ENCODE assay signal across 9 cellular contexts in genomic region chr11:96393753-96394348, GRCh38. TPM values are rescaled to one million over a fixed set of nuclear protein-coding genes. Genes with fewer than 3 reads are reported as not detected.
DNase-seq lines count a peak whose midpoint lies in the region; ATAC-seq and TF ChIP-seq lines count a peak whose summit lies in the region.
"Had no signal": no experiment of that assay in that cellular context is flagged by ENCODE, and none has a peak within 500 bp of the region (broad histone marks: within the 10 kb centered on the region; RNA-seq: fewer than 3 reads in every experiment).

No MANE protein-coding gene starts in this region.

- TF ChIP-seq CTCF in body of pancreas (IDR thresholded peaks at IDR 0.05) (peak in 6 of 7 experiments; percentile 50 to 68 (median 62)), liver (IDR thresholded peaks at IDR 0.05; ENCODE audit: low read depth, low read length, missing input control) (peak; percentile 58)

- TF ChIP-seq POLR2A in body of pancreas (IDR thresholded peaks at IDR 0.05), result no peak

- no peaks in the 10 kb centered on the region for H3K9me3 Mint-ChIP-seq in stimulated activated effector memory CD8-positive, alpha-beta T cell treated with anti-CD3 and anti-CD28 coated beads, Interleukin-12 subunit alpha, Interleukin-12 subunit beta, amount 100 ng/mL, for 72 hours
- H3K9me3 Mint-ChIP-seq: central memory CD8-positive, alpha-beta T cell had no signal

- H3K4me1 Mint-ChIP-seq in stimulated activated effector memory CD8-positive, alpha-beta T cell treated with anti-CD3 and anti-CD28 coated beads, Interleukin-12 subunit alpha, Interleukin-12 subunit beta, amount 100 ng/mL, for 72 hours, result peaks cover 22% of the 10 kb centered on the region

- 6 to 13% methylated on average over 1 of the region's 1 CpG for WGBS in body of pancreas, 2 donors
- 19% methylated on average over 1 of the region's 1 CpG for WGBS in liver

- intact Hi-C loops in body of pancreas (cut with DNase I), result no loop called here

- H3K36me3 Mint-ChIP-seq in stimulated activated effector memory CD8-positive, alpha-beta T cell treated with anti-CD3 and anti-CD28 coated beads, Interleukin-12 subunit alpha, Interleukin-12 subunit beta, amount 100 ng/mL, for 72 hours, result peaks cover 6% of the 10 kb centered on the region

- H3K4me1 ChIP-seq in body of pancreas (peaks cover 3% of the 10 kb centered on the region), liver (ENCODE audit: control insufficient read depth in 4 of 4, insufficient read depth in 4 of 4, low read length in 3 of 4) (peaks cover 0 to 9% (median 7%) of the 10 kb centered on the region in 4 donors)

- no peak overlapping the region for H3K4me3 ChIP-seq in body of pancreas
- no peak overlapping the region for H3K4me3 ChIP-seq in liver (ENCODE audit: low read depth in 1 of 3, low read length in 3 of 3)

- peak; percentile 79 to 86 for TF ChIP-seq RAD21 in liver (IDR thresholded peaks at IDR 0.05)

- H3K27ac ChIP-seq in body of pancreas (no peak overlapping the region), liver (ENCODE audit: low read depth in 1 of 2, low read length in 2 of 2) (no peak overlapping the region)

- no peaks in the 10 kb centered on the region for H3K27me3 ChIP-seq in body of pancreas
- H3K27me3 ChIP-seq in liver (ENCODE audit: control insufficient read depth in 4 of 4, insufficient read depth in 4 of 4, low read length in 3 of 4), result no peaks in the 10 kb centered on the region

- DNase-seq in A172 (ENCODE audit: low spot score), result peak; percentile 22
- DNase-seq in GM04503 (ENCODE audit: low read depth), result peak; percentile 5
- peak; percentile 49 for DNase-seq in NCI-H1105 treated with DMSO at 0.1 percent for 48 hours (lab: John Stamatoyannopoulos, UW)
- DNase-seq in body of pancreas, result no peak
- DNase-seq in stimulated activated effector memory CD8-positive, alpha-beta T cell treated with anti-CD3 and anti-CD28 coated beads, Interleukin-12 subunit alpha, Interleukin-12 subunit beta, amount 100 ng/mL, for 72 hours (ENCODE audit: low spot score in 2 of 2), result no peak
- DNase-seq in activated CD8-positive, alpha-beta memory T cell treated with anti-CD3 and anti-CD28 coated beads for 24 hours, result no peak

- H3K4me3 Mint-ChIP-seq in stimulated activated effector memory CD8-positive, alpha-beta T cell treated with anti-CD3 and anti-CD28 coated beads, Interleukin-12 subunit alpha, Interleukin-12 subunit beta, amount 100 ng/mL, for 72 hours, result no peak overlapping the region
- H3K4me3 Mint-ChIP-seq: central memory CD8-positive, alpha-beta T cell had no signal

- ATAC-seq in body of pancreas, result no peak
- ATAC-seq in stimulated activated effector memory CD8-positive, alpha-beta T cell treated with anti-CD3 and anti-CD28 coated beads, Interleukin-12 subunit alpha, Interleukin-12 subunit beta, amount 100 ng/mL, for 72 hours, result no peak
- ATAC-seq in GM19328 (IDR thresholded peaks at IDR 0.05; ENCODE audit: unreplicated experiment), result no peak

- no peak overlapping the region for H3K27ac Mint-ChIP-seq in stimulated activated effector memory CD8-positive, alpha-beta T cell treated with anti-CD3 and anti-CD28 coated beads, Interleukin-12 subunit alpha, Interleukin-12 subunit beta, amount 100 ng/mL, for 72 hours

- H3K9me3 ChIP-seq in body of pancreas (no peaks in the 10 kb centered on the region), liver (ENCODE audit: control insufficient read depth in 4 of 4, low read length in 3 of 4) (no peaks in the 10 kb centered on the region)

- H3K36me3 ChIP-seq in body of pancreas (replicated peaks in 1 of 2; ENCODE audit: insufficient read depth in 1 of 2, low read depth in 2 of 2) (no peaks in the 10 kb centered on the region), liver (ENCODE audit: control insufficient read depth in 4 of 4, insufficient read depth in 3 of 4, low read depth in 1 of 4, low read length in 3 of 4) (no peaks in the 10 kb centered on the region)

- H3K9ac ChIP-seq in liver (ENCODE audit: low read depth in 1 of 2, low read length in 2 of 2), result no peak overlapping the region

TF ChIP-seq in liver, 16 proteins besides CTCF, POLR2A, EP300 and RAD21:
- no peak for TF ChIP-seq ATF3 (IDR thresholded peaks at IDR 0.05)
- TF ChIP-seq HNF4G (IDR thresholded peaks at IDR 0.05), result no peak
- TF ChIP-seq REST (IDR thresholded peaks at IDR 0.05), result no peak
- no peak for TF ChIP-seq EGR1 (IDR thresholded peaks at IDR 0.05; ENCODE audit: low read depth in 2 of 2)
- no peak for TF ChIP-seq RXRA (IDR thresholded peaks at IDR 0.05)
- no peak for TF ChIP-seq YY1 (IDR thresholded peaks at IDR 0.05)
- TF ChIP-seq ZBTB33 (IDR thresholded peaks at IDR 0.05), result no peak
- TF ChIP-seq TAF1 (conservative IDR thresholded peaks at IDR 0.05), result no peak
- TF ChIP-seq JUND (IDR thresholded peaks at IDR 0.05), result no peak
- no peak for TF ChIP-seq FOXA1 (IDR thresholded peaks at IDR 0.05)
- TF ChIP-seq FOXA2 (IDR thresholded peaks at IDR 0.05), result no peak
- no peak for TF ChIP-seq HNF4A (conservative IDR thresholded peaks at IDR 0.05)
- no peak for TF ChIP-seq MAX (IDR thresholded peaks at IDR 0.05)
- no peak for TF ChIP-seq GABPA (IDR thresholded peaks at IDR 0.05 in 1 of 2, conservative IDR thresholded peaks at IDR 0.05 in 1 of 2)
- TF ChIP-seq SP1 (IDR thresholded peaks at IDR 0.05), result no peak
- no peak for TF ChIP-seq NR2F2 (IDR thresholded peaks at IDR 0.05)

RNA-seq across cellular contexts. Expression of gene JRKL, which starts 4.0 kb away (rescaled TPM):
- 5.9 and 7.8 TPM in 2 replicates for total RNA-seq in A172 (2014; rRNA removed; shearing (Covaris generic))
- total RNA-seq in body of pancreas (1 to 10 TPM in 1 of 2 donors, under 1 TPM in 1; 0.66 to 6.0 TPM), liver (1 to 10 TPM; 1.9 to 3.8 TPM)
- 1 to 10 TPM; 1.1 to 1.2 TPM for polyA plus RNA-seq in liver

RNA-seq across cellular contexts. Expression of gene CCDC82, which starts 4.1 kb away (rescaled TPM):
- 9.9 and 32.3 TPM in 2 replicates for total RNA-seq in A172 (2014; rRNA removed; shearing (Covaris generic))
- 10 to 100 TPM; 18.9 to 44.8 TPM for total RNA-seq in body of pancreas
- total RNA-seq in liver, result 10 to 100 TPM in 1 of 2 donors, 1 to 10 TPM in 1; 7.8 to 14.1 TPM
- polyA plus RNA-seq in liver, result 10 to 100 TPM in 1 of 2 donors, 1 to 10 TPM in 1; 4.5 to 14.5 TPM

RNA-seq across cellular contexts. Expression of gene MAML2, which starts 50.9 kb away (rescaled TPM):
- total RNA-seq in A172 (2014; rRNA removed; shearing (Covaris generic)), result 2.1 TPM in 2 replicates
- 1 to 10 TPM; 7.9 to 9.9 TPM for total RNA-seq in body of pancreas
- total RNA-seq in liver, result 1 to 10 TPM; 2.1 TPM
- under 1 TPM; 0.56 to 0.69 TPM for polyA plus RNA-seq in liver

Comparison
In these comparisons a context has a peak if more than half of its experiments do, and no peak if none do; other contexts are left out.
1. DNase-seq: peak in A172 (single experiment), GM04503 (single experiment) and NCI-H1105 treated with DMSO at 0.1 percent for 48 hours (single experiment); none in body of pancreas (0 of 4), stimulated activated effector memory CD8-positive, alpha-beta T cell treated with anti-CD3 and anti-CD28 coated beads, Interleukin-12 subunit alpha, Interleukin-12 subunit beta, amount 100 ng/mL, for 72 hours (0 of 2) and activated CD8-positive, alpha-beta memory T cell treated with anti-CD3 and anti-CD28 coated beads for 24 hours (single experiment).